2 cellular contexts compared by ENCODE assay signal in the genomic region with DNA sequence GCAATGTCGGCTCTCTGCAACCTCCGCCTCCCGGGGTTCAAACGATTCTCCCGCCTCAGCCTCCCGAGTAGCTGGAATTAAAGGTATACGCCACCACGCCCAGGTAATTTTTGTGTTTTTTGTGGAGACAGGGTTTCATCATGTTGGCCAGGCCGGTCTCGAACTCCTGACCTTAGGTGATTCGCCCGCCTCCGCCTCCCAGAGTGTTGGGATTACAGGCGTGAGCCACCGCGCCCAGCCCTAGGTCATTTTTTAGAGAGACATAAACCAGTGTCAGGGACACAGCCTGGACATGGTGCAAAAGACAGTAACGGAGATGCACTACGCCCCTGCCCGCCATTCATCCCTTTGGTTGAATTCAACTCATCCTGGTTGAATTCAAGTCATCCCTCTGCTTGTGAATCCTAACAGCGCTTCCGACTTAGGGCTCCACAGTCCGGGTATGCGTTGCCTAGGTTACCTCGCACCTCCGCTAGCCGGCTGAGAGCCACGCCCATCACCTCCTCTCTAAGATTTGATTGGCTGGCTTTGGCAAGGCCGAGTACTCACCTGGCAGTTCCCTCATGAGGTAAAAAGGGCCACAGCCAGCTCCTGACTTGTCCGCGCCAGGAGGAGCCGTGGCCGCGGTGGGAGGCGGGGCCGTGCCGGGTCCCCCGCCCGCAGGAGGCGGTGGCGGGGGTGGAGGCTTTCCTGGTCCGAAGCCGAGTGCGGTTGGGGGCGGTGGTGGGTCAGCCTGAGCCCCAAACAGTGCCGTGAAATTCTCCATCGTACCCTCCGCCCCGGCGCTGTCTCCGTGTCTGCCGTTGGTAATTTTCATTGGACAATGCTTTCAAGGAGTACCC.
TF ChIP-seq lines count a peak whose summit lies in the region.

A gene with protein sequence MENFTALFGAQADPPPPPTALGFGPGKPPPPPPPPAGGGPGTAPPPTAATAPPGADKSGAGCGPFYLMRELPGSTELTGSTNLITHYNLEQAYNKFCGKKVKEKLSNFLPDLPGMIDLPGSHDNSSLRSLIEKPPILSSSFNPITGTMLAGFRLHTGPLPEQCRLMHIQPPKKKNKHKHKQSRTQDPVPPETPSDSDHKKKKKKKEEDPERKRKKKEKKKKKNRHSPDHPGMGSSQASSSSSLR (minus strand): TSS at position 802 of the 842 bp plus-strand sequence. CDS start 36 bp downstream, at position 766.

TF ChIP-seq in IMR-90, 13 proteins besides CTCF, POLR2A, EP300 and RAD21 (continued from another document):
- TF ChIP-seq RCOR1 (IDR thresholded peaks at IDR 0.05; ENCODE audit: insufficient replicate concordance, low read length) (no peak), MXI1 (IDR thresholded peaks at IDR 0.05; ENCODE audit: borderline replicate concordance, low read depth, low read length) (peak; percentile 33; the same call in 1 of the 2 replicates)

TF ChIP-seq in PFSK-1, 5 proteins besides CTCF, POLR2A, EP300 and RAD21 (continued from another document):
- TF ChIP-seq SIN3A (IDR thresholded peaks at IDR 0.05; ENCODE audit: borderline replicate concordance, insufficient read depth, low read length) (no peak; the same call in 1 of the 2 replicates), POLR2AphosphoS5 (IDR thresholded peaks at IDR 0.05; ENCODE audit: low read depth, low read length) (peak; percentile 65), TAF1 (IDR thresholded peaks at IDR 0.05; ENCODE audit: borderline replicate concordance, insufficient read depth, low read length) (no peak)
- TF ChIP-seq, protein P1, sequence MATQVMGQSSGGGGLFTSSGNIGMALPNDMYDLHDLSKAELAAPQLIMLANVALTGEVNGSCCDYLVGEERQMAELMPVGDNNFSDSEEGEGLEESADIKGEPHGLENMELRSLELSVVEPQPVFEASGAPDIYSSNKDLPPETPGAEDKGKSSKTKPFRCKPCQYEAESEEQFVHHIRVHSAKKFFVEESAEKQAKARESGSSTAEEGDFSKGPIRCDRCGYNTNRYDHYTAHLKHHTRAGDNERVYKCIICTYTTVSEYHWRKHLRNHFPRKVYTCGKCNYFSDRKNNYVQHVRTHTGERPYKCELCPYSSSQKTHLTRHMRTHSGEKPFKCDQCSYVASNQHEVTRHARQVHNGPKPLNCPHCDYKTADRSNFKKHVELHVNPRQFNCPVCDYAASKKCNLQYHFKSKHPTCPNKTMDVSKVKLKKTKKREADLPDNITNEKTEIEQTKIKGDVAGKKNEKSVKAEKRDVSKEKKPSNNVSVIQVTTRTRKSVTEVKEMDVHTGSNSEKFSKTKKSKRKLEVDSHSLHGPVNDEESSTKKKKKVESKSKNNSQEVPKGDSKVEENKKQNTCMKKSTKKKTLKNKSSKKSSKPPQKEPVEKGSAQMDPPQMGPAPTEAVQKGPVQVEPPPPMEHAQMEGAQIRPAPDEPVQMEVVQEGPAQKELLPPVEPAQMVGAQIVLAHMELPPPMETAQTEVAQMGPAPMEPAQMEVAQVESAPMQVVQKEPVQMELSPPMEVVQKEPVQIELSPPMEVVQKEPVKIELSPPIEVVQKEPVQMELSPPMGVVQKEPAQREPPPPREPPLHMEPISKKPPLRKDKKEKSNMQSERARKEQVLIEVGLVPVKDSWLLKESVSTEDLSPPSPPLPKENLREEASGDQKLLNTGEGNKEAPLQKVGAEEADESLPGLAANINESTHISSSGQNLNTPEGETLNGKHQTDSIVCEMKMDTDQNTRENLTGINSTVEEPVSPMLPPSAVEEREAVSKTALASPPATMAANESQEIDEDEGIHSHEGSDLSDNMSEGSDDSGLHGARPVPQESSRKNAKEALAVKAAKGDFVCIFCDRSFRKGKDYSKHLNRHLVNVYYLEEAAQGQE (IDR thresholded peaks at IDR 0.05; ENCODE audit: insufficient read depth in 1 of 2, low read depth in 2 of 2, low read length in 2 of 2): no peak
